ENCODE assay signal across 1 cellular context in the genomic region with DNA sequence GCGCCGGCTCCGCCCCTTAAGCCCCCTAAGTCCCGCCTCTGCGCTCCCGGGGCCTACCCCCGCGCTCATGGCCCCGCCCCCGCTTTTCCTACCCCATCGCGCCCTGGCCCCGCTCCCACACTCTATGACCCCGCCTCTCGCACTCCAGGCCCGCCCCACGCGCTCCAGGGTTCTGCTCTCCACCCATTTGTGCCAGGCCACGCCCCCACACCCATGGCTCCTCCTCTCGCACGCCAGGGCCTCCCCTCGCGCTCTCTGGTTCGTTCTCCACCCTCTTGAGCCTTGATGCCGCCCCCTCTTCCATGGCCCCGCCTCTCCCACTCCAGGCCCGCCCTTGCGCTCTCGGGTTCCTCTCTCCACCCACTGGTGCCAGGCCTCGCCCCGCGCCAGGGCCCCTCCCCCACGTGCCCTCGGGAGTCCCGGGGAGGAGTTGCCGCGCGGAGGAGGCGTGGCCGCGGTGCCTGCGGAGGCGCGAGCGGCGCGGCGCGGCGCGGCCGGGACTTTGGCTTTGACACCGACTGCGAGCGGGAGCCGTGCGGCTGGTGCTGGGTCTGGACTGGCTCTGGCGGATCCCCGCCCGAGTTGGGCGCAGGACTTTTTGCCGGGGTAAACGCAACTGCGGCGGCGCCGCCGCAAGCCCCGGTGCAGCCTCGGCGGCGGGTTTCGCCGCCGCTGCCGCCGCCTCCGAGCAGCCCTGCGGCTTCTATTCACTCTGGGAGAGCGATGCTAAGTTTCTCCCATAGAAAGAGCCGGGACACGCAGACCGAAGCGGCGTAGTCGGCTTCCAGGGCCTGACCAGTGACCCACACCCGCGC.
A peak's percentile ranks its signal among the peaks of the same experiment; 100 is the strongest.
TF ChIP-seq lines count a peak whose summit lies in the region.

TSS of gene EEPD1 (plus strand) at position 499 of the 815 bp plus-strand sequence. CDS start 1,071 bp downstream, outside the sequence.

TF ChIP-seq in HepG2, 621 proteins besides CTCF, POLR2A, EP300 and RAD21 (continued from another document and continues in another):
- no peak for TF ChIP-seq ZNF713 (CRISPR knock-in tag; IDR thresholded peaks at IDR 0.05)
- no peak for TF ChIP-seq ZNF431 (CRISPR knock-in tag; IDR thresholded peaks at IDR 0.05; ENCODE audit: borderline replicate concordance, low read depth)
- TF ChIP-seq JUN (CRISPR knock-in tag; IDR thresholded peaks at IDR 0.05): no peak
- peak; percentile 95 for TF ChIP-seq UBTF (CRISPR knock-in tag; IDR thresholded peaks at IDR 0.05)
- TF ChIP-seq NONO (IDR thresholded peaks at IDR 0.05): no peak
- peak; percentile 85 for TF ChIP-seq NONO (CRISPR knock-in tag; conservative IDR thresholded peaks at IDR 0.05)
- no peak for TF ChIP-seq DNMT3B (CRISPR knock-in tag; conservative IDR thresholded peaks at IDR 0.05)
- TF ChIP-seq TRIM24 (CRISPR knock-in tag; IDR thresholded peaks at IDR 0.05): no peak
- peak; percentile 84; the same call in 1 of the 2 replicates for TF ChIP-seq ARID4A (CRISPR knock-in tag; IDR thresholded peaks at IDR 0.05; ENCODE audit: borderline replicate concordance)
- TF ChIP-seq SMAD1 (CRISPR knock-in tag; IDR thresholded peaks at IDR 0.05; ENCODE audit: borderline replicate concordance, low read depth): no peak
- TF ChIP-seq ARID2 (CRISPR knock-in tag; IDR thresholded peaks at IDR 0.05; ENCODE audit: borderline replicate concordance): no peak
- TF ChIP-seq ATRX (CRISPR knock-in tag; IDR thresholded peaks at IDR 0.05; ENCODE audit: borderline replicate concordance): no peak
- TF ChIP-seq SNRNP70 (IDR thresholded peaks at IDR 0.05; ENCODE audit: low read depth, low read length): no peak
- no peak for TF ChIP-seq PAF1 (CRISPR knock-in tag; IDR thresholded peaks at IDR 0.05)
- no peak for TF ChIP-seq ZNF180 (CRISPR knock-in tag; IDR thresholded peaks at IDR 0.05; ENCODE audit: borderline replicate concordance, low read depth)
- TF ChIP-seq, protein P1, sequence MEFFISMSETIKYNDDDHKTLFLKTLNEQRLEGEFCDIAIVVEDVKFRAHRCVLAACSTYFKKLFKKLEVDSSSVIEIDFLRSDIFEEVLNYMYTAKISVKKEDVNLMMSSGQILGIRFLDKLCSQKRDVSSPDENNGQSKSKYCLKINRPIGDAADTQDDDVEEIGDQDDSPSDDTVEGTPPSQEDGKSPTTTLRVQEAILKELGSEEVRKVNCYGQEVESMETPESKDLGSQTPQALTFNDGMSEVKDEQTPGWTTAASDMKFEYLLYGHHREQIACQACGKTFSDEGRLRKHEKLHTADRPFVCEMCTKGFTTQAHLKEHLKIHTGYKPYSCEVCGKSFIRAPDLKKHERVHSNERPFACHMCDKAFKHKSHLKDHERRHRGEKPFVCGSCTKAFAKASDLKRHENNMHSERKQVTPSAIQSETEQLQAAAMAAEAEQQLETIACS (CRISPR knock-in tag; IDR thresholded peaks at IDR 0.05): no peak
- TF ChIP-seq PTBP1 (IDR thresholded peaks at IDR 0.05; ENCODE audit: low read depth, low read length, poor library complexity, severe bottlenecking): no peak
- peak; percentile 99 for TF ChIP-seq SP4 (CRISPR knock-in tag; IDR thresholded peaks at IDR 0.05)
- 0 out of 2 replicates have a peak, but pooled peaks have one; percentile 47 for TF ChIP-seq ZBTB25 (CRISPR knock-in tag; IDR thresholded peaks at IDR 0.05)
- no peak for TF ChIP-seq ZNF33A (CRISPR knock-in tag; IDR thresholded peaks at IDR 0.05; ENCODE audit: borderline replicate concordance)
- no peak for TF ChIP-seq ATM (IDR thresholded peaks at IDR 0.05; ENCODE audit: borderline replicate concordance)
- TF ChIP-seq, protein P2, sequence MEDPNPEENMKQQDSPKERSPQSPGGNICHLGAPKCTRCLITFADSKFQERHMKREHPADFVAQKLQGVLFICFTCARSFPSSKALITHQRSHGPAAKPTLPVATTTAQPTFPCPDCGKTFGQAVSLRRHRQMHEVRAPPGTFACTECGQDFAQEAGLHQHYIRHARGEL (CRISPR knock-in tag; IDR thresholded peaks at IDR 0.05): no peak
- no peak for TF ChIP-seq RFXAP (CRISPR knock-in tag; IDR thresholded peaks at IDR 0.05; ENCODE audit: borderline replicate concordance)
- TF ChIP-seq ZNF292 (CRISPR knock-in tag; IDR thresholded peaks at IDR 0.05; ENCODE audit: borderline replicate concordance, low read depth): no peak
- TF ChIP-seq, protein P3, sequence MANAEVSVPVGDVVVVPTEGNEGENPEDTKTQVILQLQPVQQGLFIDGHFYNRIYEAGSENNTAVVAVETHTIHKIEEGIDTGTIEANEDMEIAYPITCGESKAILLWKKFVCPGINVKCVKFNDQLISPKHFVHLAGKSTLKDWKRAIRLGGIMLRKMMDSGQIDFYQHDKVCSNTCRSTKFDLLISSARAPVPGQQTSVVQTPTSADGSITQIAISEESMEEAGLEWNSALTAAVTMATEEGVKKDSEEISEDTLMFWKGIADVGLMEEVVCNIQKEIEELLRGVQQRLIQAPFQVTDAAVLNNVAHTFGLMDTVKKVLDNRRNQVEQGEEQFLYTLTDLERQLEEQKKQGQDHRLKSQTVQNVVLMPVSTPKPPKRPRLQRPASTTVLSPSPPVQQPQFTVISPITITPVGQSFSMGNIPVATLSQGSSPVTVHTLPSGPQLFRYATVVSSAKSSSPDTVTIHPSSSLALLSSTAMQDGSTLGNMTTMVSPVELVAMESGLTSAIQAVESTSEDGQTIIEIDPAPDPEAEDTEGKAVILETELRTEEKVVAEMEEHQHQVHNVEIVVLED (CRISPR knock-in tag; IDR thresholded peaks at IDR 0.05; ENCODE audit: borderline replicate concordance): peak; percentile 54; the same call in 1 of the 2 replicates
- no peak for TF ChIP-seq ZNF274 (CRISPR knock-in tag; IDR thresholded peaks at IDR 0.05)
- TF ChIP-seq ZNF503 (CRISPR knock-in tag; IDR thresholded peaks at IDR 0.05): 0 out of 2 replicates have a peak, but pooled peaks have one; percentile 8
- TF ChIP-seq ARNT2 (CRISPR knock-in tag; IDR thresholded peaks at IDR 0.05; ENCODE audit: low read depth): no peak
- no peak for TF ChIP-seq ZFAT (CRISPR knock-in tag; conservative IDR thresholded peaks at IDR 0.05)
- TF ChIP-seq SIN3A (IDR thresholded peaks at IDR 0.05; ENCODE audit: borderline replicate concordance, low read depth, low read length): peak; percentile 85; the same call in 1 of the 2 replicates
- TF ChIP-seq HOXA9 (CRISPR knock-in tag; IDR thresholded peaks at IDR 0.05; ENCODE audit: borderline replicate concordance): no peak
- TF ChIP-seq, protein P4, sequence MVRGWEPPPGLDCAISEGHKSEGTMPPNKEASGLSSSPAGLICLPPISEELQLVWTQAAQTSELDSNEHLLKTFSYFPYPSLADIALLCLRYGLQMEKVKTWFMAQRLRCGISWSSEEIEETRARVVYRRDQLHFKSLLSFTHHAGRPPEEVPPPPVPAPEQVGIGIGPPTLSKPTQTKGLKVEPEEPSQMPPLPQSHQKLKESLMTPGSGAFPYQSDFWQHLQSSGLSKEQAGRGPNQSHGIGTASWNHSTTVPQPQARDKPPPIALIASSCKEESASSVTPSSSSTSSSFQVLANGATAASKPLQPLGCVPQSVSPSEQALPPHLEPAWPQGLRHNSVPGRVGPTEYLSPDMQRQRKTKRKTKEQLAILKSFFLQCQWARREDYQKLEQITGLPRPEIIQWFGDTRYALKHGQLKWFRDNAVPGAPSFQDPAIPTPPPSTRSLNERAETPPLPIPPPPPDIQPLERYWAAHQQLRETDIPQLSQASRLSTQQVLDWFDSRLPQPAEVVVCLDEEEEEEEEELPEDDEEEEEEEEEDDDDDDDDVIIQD (CRISPR knock-in tag; IDR thresholded peaks at IDR 0.05; ENCODE audit: low read depth): no peak; the same call in 1 of the 2 replicates
- TF ChIP-seq, protein P5, sequence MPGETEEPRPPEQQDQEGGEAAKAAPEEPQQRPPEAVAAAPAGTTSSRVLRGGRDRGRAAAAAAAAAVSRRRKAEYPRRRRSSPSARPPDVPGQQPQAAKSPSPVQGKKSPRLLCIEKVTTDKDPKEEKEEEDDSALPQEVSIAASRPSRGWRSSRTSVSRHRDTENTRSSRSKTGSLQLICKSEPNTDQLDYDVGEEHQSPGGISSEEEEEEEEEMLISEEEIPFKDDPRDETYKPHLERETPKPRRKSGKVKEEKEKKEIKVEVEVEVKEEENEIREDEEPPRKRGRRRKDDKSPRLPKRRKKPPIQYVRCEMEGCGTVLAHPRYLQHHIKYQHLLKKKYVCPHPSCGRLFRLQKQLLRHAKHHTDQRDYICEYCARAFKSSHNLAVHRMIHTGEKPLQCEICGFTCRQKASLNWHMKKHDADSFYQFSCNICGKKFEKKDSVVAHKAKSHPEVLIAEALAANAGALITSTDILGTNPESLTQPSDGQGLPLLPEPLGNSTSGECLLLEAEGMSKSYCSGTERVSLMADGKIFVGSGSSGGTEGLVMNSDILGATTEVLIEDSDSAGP (CRISPR knock-in tag; IDR thresholded peaks at IDR 0.05; ENCODE audit: borderline replicate concordance): peak; percentile 84; the same call in 1 of the 2 replicates
- peak; percentile 32; the same call in 1 of the 2 replicates for TF ChIP-seq ZFX (CRISPR knock-in tag; IDR thresholded peaks at IDR 0.05; ENCODE audit: low read depth)
- no peak for TF ChIP-seq ZNF83 (CRISPR knock-in tag; IDR thresholded peaks at IDR 0.05; ENCODE audit: borderline replicate concordance)
